In genomic region chr1:59990470-59990869, GRCh38 we compare ENCODE assay signal across 22 cellular contexts.
A peak's percentile ranks its signal among the peaks of the same experiment; 100 is the strongest.
DNase-seq lines count a peak whose midpoint lies in the region; ATAC-seq and TF ChIP-seq lines count a peak whose summit lies in the region.
"Had no signal": no experiment of that assay in that cellular context is flagged by ENCODE, and none has a peak within 500 bp of the region (broad histone marks: within the 10 kb centered on the region; RNA-seq: fewer than 3 reads in every experiment).

No MANE protein-coding gene starts in this region.

- ATAC-seq in SK-N-SH treated with all-trans-retinoic acid at 6 μM for 48 hours (no peak), GM21423 (IDR thresholded peaks at IDR 0.05; ENCODE audit: unreplicated experiment) (no peak), GM18907 (IDR thresholded peaks at IDR 0.05; ENCODE audit: unreplicated experiment) (no peak)
- ATAC-seq: A549 had no signal

- H3K27me3 ChIP-seq in stomach = no peaks in the 10 kb centered on the region
- H3K27me3 ChIP-seq: BLaER1, Peyer's patch had no signal

- DNase-seq in DMS 273 treated with DMSO at 0.1 percent for 48 hours (lab: John Stamatoyannopoulos, UW) = peak; percentile 93
- peak; percentile 95 for DNase-seq in NCI-H2171 treated with DMSO at 0.1 percent for 48 hours (lab: John Stamatoyannopoulos, UW)
- DNase-seq in left kidney (ENCODE audit: low read depth, low spot score) = peak; percentile 35
- DNase-seq in anterior cingulate cortex (lab: John Stamatoyannopoulos, UW) = no peak
- no peak for DNase-seq in stomach
- DNase-seq: CD4-positive, alpha-beta memory T cell; GF-D8; GM23248; HCEC 1CT; KBM-7; NCI-H1105; NCI-H2107; NCI-H345; NCI-H526 treated with DMSO at 0.1 percent for 48 hours; Peyer's patch; T-helper 1 cell had no signal

- H3K4me3 ChIP-seq in stomach = no peak overlapping the region
- H3K4me3 ChIP-seq: A549, BLaER1, GM23248, Peyer's patch, SK-N-MC had no signal

- TF ChIP-seq POLR2A in stomach (IDR thresholded peaks at IDR 0.05) = no peak

- intact Hi-C loops in stomach (cut with DNase I; ENCODE audit: low total_unique reads) = no loop called here

- no peaks in the 10 kb centered on the region for H3K4me1 ChIP-seq in stomach
- H3K4me1 ChIP-seq: A549, BLaER1, Peyer's patch had no signal

- no peaks in the 10 kb centered on the region for H3K36me3 ChIP-seq in stomach
- H3K36me3 ChIP-seq: BLaER1, Peyer's patch had no signal

- no peaks in the 10 kb centered on the region for H3K9me3 ChIP-seq in stomach
- H3K9me3 ChIP-seq: A549, BLaER1, Peyer's patch had no signal

- no peak for TF ChIP-seq CTCF in stomach (IDR thresholded peaks at IDR 0.05)

- no peak overlapping the region for H3K27ac ChIP-seq in stomach
- H3K27ac ChIP-seq: A549, BLaER1, GM23248, Peyer's patch, SK-N-MC had no signal

- no peak for TF ChIP-seq EP300 in stomach (IDR thresholded peaks at IDR 0.05)

- WGBS in stomach, 5 donors = 70 to 80% (median 77%) methylated on average over 9 of the region's 9 CpGs

TF ChIP-seq in SK-N-SH treated with all-trans-retinoic acid at 6 μM for 48 hours, 23 proteins besides CTCF, POLR2A, EP300 and RAD21:
- TF ChIP-seq ZC3H10 (CRISPR knock-in tag; IDR thresholded peaks at IDR 0.05) (no peak), CSDC2 (CRISPR knock-in tag; IDR thresholded peaks at IDR 0.05) (no peak), TSHZ2 (CRISPR knock-in tag; IDR thresholded peaks at IDR 0.05) (0 out of 2 replicates have a peak, but pooled peaks have one; percentile 51), TCF4 (CRISPR knock-in tag; IDR thresholded peaks at IDR 0.05; ENCODE audit: borderline replicate concordance) (peak; percentile 89), ZNF565 (CRISPR knock-in tag; conservative IDR thresholded peaks at IDR 0.05; ENCODE audit: low read depth) (no peak), SNAI2 (CRISPR knock-in tag; IDR thresholded peaks at IDR 0.05) (no peak), BACH2 (CRISPR knock-in tag; IDR thresholded peaks at IDR 0.05; ENCODE audit: borderline replicate concordance) (no peak), ZFP3 (CRISPR knock-in tag; IDR thresholded peaks at IDR 0.05) (no peak), ZNF8 (CRISPR knock-in tag; IDR thresholded peaks at IDR 0.05) (0 out of 2 replicates have a peak, but pooled peaks have one; percentile 41), TOX (CRISPR knock-in tag; IDR thresholded peaks at IDR 0.05; ENCODE audit: borderline replicate concordance) (no peak), PATZ1 (CRISPR knock-in tag; IDR thresholded peaks at IDR 0.05; ENCODE audit: borderline replicate concordance) (no peak), RARB (CRISPR knock-in tag; IDR thresholded peaks at IDR 0.05) (no peak), GLIS3 (CRISPR knock-in tag; IDR thresholded peaks at IDR 0.05) (no peak), POU6F1 (CRISPR knock-in tag; IDR thresholded peaks at IDR 0.05; ENCODE audit: borderline replicate concordance, low read depth) (no peak), ARNTL (CRISPR knock-in tag; IDR thresholded peaks at IDR 0.05; ENCODE audit: borderline replicate concordance, low read depth) (no peak), ESRRG (CRISPR knock-in tag; IDR thresholded peaks at IDR 0.05) (no peak), ZNF70 (CRISPR knock-in tag; IDR thresholded peaks at IDR 0.05) (no peak), ISL1 (CRISPR knock-in tag; IDR thresholded peaks at IDR 0.05) (no peak), PPARA (CRISPR knock-in tag; IDR thresholded peaks at IDR 0.05; ENCODE audit: borderline replicate concordance) (no peak), CSRNP3 (CRISPR knock-in tag; IDR thresholded peaks at IDR 0.05) (no peak)

Comparison
In these comparisons a context has a peak if more than half of its experiments do, and no peak if none do; other contexts are left out.
1. DNase-seq: peak in DMS 273 treated with DMSO at 0.1 percent for 48 hours (single experiment), NCI-H2171 treated with DMSO at 0.1 percent for 48 hours (single experiment) and left kidney (single experiment); none in anterior cingulate cortex (0 of 58) and stomach (single experiment).